Comparison of ENCODE assay signal across 1 cellular context in the genomic region with DNA sequence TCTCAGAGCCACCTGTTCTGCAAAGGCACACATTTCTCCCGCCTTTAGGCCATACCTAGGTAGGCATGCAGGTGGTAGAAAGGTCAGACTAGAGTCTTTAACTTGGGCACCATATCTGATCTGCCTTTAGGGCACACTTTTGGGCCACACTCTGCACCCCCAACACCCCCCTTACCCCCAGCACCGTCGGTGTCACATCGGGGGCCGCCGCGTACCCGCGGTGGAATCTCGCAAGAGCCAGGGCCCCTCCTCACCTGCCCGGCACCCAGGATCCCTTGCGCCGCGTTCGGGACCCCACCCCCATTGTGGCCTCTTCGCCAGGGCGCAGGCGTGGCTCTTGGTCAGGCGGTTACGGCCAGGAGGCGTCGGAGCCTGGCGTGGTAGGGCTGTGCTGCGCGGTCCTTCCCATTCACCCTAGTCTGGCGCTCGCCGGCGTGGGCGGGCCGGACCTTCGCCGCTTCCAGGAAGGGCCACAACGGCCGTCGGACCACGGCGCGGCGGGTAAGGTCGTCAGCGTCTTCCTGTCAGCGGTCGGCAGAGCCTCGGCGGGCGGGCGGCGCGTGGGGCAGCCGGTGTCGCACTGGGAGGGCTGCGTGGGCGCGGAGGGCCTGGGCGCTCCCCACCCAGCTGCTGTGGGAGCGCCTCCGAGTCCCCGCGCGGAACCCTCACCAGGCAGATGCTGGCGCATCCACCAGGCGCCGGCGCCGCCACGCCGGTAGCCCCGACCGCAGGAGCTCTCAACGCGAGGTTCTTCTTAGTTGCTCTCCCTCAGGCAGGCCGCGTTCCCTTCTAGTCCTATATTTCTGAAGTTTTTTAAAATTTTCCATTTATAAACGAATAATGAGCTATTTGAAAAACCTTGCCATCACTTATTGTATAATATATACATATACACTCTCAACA.
TF ChIP-seq lines count a peak whose summit lies in the region.

DNAH14 (plus strand) TSS at position 341 of the 903 bp plus-strand sequence. CDS start 23,028 bp downstream, outside the sequence.

TF ChIP-seq in K562, 482 proteins besides CTCF, POLR2A, EP300 and RAD21 (continued from another document and continues in another):
- TF ChIP-seq ARID1B (IDR thresholded peaks at IDR 0.05) = 0 out of 2 replicates have a peak, but pooled peaks have one; percentile 20
- 0 out of 2 replicates have a peak, but pooled peaks have one; percentile 71 for TF ChIP-seq ZKSCAN8 (CRISPR knock-in tag; IDR thresholded peaks at IDR 0.05)
- 0 out of 2 replicates have a peak, but pooled peaks have one; percentile 29 for TF ChIP-seq NFE2 (IDR thresholded peaks at IDR 0.05; ENCODE audit: low read depth)
- TF ChIP-seq, protein P1, sequence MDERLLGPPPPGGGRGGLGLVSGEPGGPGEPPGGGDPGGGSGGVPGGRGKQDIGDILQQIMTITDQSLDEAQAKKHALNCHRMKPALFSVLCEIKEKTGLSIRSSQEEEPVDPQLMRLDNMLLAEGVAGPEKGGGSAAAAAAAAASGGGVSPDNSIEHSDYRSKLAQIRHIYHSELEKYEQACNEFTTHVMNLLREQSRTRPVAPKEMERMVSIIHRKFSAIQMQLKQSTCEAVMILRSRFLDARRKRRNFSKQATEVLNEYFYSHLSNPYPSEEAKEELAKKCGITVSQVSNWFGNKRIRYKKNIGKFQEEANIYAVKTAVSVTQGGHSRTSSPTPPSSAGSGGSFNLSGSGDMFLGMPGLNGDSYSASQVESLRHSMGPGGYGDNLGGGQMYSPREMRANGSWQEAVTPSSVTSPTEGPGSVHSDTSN (CRISPR knock-in tag; IDR thresholded peaks at IDR 0.05; ENCODE audit: low read depth) = no peak
- TF ChIP-seq, protein P1 (tag; conservative IDR thresholded peaks at IDR 0.05; ENCODE audit: low read depth) = no peak
- TF ChIP-seq ILF3 (IDR thresholded peaks at IDR 0.05; ENCODE audit: borderline replicate concordance) = no peak
- TF ChIP-seq, protein P2, sequence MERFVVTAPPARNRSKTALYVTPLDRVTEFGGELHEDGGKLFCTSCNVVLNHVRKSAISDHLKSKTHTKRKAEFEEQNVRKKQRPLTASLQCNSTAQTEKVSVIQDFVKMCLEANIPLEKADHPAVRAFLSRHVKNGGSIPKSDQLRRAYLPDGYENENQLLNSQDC (CRISPR knock-in tag; IDR thresholded peaks at IDR 0.05) = no peak
- TF ChIP-seq, protein P3, sequence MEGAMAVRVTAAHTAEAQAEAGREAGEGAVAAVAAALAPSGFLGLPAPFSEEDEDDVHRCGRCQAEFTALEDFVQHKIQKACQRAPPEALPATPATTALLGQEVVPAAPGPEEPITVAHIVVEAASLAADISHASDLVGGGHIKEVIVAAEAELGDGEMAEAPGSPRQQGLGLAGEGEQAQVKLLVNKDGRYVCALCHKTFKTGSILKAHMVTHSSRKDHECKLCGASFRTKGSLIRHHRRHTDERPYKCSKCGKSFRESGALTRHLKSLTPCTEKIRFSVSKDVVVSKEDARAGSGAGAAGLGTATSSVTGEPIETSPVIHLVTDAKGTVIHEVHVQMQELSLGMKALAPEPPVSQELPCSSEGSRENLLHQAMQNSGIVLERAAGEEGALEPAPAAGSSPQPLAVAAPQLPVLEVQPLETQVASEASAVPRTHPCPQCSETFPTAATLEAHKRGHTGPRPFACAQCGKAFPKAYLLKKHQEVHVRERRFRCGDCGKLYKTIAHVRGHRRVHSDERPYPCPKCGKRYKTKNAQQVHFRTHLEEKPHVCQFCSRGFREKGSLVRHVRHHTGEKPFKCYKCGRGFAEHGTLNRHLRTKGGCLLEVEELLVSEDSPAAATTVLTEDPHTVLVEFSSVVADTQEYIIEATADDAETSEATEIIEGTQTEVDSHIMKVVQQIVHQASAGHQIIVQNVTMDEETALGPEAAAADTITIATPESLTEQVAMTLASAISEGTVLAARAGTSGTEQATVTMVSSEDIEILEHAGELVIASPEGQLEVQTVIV (CRISPR knock-in tag; IDR thresholded peaks at IDR 0.05; ENCODE audit: borderline replicate concordance) = no peak
- TF ChIP-seq CREB3L1 (IDR thresholded peaks at IDR 0.05; ENCODE audit: borderline replicate concordance, low read depth) = peak; percentile 92
- TF ChIP-seq, protein P4, sequence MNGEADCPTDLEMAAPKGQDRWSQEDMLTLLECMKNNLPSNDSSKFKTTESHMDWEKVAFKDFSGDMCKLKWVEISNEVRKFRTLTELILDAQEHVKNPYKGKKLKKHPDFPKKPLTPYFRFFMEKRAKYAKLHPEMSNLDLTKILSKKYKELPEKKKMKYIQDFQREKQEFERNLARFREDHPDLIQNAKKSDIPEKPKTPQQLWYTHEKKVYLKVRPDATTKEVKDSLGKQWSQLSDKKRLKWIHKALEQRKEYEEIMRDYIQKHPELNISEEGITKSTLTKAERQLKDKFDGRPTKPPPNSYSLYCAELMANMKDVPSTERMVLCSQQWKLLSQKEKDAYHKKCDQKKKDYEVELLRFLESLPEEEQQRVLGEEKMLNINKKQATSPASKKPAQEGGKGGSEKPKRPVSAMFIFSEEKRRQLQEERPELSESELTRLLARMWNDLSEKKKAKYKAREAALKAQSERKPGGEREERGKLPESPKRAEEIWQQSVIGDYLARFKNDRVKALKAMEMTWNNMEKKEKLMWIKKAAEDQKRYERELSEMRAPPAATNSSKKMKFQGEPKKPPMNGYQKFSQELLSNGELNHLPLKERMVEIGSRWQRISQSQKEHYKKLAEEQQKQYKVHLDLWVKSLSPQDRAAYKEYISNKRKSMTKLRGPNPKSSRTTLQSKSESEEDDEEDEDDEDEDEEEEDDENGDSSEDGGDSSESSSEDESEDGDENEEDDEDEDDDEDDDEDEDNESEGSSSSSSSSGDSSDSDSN (IDR thresholded peaks at IDR 0.05; ENCODE audit: borderline replicate concordance in 1 of 2, low read depth in 2 of 2, low read length in 2 of 2) = peak; percentile 82 to 97; a peak in 2 of 4 replicates
- TF ChIP-seq COPS2 (conservative IDR thresholded peaks at IDR 0.05) = no peak
- TF ChIP-seq TAF1 (IDR thresholded peaks at IDR 0.05; ENCODE audit: control insufficient read depth, extremely low read depth, insufficient read depth, low read length, severe bottlenecking) = peak; percentile 92
- TF ChIP-seq, protein P5, sequence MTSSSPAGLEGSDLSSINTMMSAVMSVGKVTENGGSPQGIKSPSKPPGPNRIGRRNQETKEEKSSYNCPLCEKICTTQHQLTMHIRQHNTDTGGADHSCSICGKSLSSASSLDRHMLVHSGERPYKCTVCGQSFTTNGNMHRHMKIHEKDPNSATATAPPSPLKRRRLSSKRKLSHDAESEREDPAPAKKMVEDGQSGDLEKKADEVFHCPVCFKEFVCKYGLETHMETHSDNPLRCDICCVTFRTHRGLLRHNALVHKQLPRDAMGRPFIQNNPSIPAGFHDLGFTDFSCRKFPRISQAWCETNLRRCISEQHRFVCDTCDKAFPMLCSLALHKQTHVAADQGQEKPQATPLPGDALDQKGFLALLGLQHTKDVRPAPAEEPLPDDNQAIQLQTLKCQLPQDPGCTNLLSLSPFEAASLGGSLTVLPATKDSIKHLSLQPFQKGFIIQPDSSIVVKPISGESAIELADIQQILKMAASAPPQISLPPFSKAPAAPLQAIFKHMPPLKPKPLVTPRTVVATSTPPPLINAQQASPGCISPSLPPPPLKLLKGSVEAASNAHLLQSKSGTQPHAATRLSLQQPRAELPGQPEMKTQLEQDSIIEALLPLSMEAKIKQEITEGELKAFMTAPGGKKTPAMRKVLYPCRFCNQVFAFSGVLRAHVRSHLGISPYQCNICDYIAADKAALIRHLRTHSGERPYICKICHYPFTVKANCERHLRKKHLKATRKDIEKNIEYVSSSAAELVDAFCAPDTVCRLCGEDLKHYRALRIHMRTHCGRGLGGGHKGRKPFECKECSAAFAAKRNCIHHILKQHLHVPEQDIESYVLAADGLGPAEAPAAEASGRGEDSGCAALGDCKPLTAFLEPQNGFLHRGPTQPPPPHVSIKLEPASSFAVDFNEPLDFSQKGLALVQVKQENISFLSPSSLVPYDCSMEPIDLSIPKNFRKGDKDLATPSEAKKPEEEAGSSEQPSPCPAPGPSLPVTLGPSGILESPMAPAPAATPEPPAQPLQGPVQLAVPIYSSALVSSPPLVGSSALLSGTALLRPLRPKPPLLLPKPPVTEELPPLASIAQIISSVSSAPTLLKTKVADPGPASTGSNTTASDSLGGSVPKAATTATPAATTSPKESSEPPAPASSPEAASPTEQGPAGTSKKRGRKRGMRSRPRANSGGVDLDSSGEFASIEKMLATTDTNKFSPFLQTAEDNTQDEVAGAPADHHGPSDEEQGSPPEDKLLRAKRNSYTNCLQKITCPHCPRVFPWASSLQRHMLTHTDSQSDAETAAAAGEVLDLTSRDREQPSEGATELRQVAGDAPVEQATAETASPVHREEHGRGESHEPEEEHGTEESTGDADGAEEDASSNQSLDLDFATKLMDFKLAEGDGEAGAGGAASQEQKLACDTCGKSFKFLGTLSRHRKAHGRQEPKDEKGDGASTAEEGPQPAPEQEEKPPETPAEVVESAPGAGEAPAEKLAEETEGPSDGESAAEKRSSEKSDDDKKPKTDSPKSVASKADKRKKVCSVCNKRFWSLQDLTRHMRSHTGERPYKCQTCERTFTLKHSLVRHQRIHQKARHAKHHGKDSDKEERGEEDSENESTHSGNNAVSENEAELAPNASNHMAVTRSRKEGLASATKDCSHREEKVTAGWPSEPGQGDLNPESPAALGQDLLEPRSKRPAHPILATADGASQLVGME (CRISPR knock-in tag; IDR thresholded peaks at IDR 0.05) = no peak
- 0 out of 2 replicates have a peak, but pooled peaks have one; percentile 52 for TF ChIP-seq GTF2F1 (IDR thresholded peaks at IDR 0.05; ENCODE audit: low read depth, low read length)
- TF ChIP-seq SMARCC2 (IDR thresholded peaks at IDR 0.05; ENCODE audit: low read depth) = no peak
- TF ChIP-seq ZNF785 (CRISPR knock-in tag; IDR thresholded peaks at IDR 0.05) = no peak
- no peak for TF ChIP-seq FOXA1 (IDR thresholded peaks at IDR 0.05; ENCODE audit: borderline replicate concordance)
- no peak for TF ChIP-seq ZFPM2 (CRISPR knock-in tag; IDR thresholded peaks at IDR 0.05)
- TF ChIP-seq BACH1 (tag; IDR thresholded peaks at IDR 0.05) = no peak
- TF ChIP-seq SOX6 (IDR thresholded peaks at IDR 0.05) = peak; percentile 86
- peak; percentile 24; the same call in 1 of the 2 replicates for TF ChIP-seq NCOA1 (IDR thresholded peaks at IDR 0.05; ENCODE audit: low read depth)
- peak; percentile 98 for TF ChIP-seq EGR1 (conservative IDR thresholded peaks at IDR 0.05)
- peak; percentile 96 to 97 for TF ChIP-seq E2F6 (IDR thresholded peaks at IDR 0.05; ENCODE audit: borderline replicate concordance in 1 of 2, extremely low read depth in 1 of 2, insufficient read depth in 1 of 2, insufficient read length in 1 of 2, low read depth in 1 of 2, low read length in 1 of 2, poor library complexity in 1 of 2, severe bottlenecking in 1 of 2)
- TF ChIP-seq ZKSCAN3 (CRISPR knock-in tag; IDR thresholded peaks at IDR 0.05) = no peak
- TF ChIP-seq NEUROD1 (IDR thresholded peaks at IDR 0.05; ENCODE audit: borderline replicate concordance, low read depth, low read length, partially characterized antibody) = no peak
- no peak for TF ChIP-seq ELF4 (CRISPR knock-in tag; IDR thresholded peaks at IDR 0.05)
- TF ChIP-seq PHF20 (IDR thresholded peaks at IDR 0.05; ENCODE audit: partially characterized antibody) = peak; percentile 52
- TF ChIP-seq ZNF395 (CRISPR knock-in tag; IDR thresholded peaks at IDR 0.05) = peak; percentile 83; the same call in 1 of the 2 replicates
- peak; percentile 95 for TF ChIP-seq U2AF1 (optimal IDR thresholded peaks at IDR 0.05; ENCODE audit: low read depth, low read length)
- peak; percentile 9 to 60; a peak in 1 of 4 replicates for TF ChIP-seq TRIM24 (IDR thresholded peaks at IDR 0.05)
- TF ChIP-seq ZBTB1 (CRISPR knock-in tag; IDR thresholded peaks at IDR 0.05; ENCODE audit: borderline replicate concordance, low read depth) = peak; percentile 78; the same call in 1 of the 2 replicates
- TF ChIP-seq CBX8 (IDR thresholded peaks at IDR 0.05; ENCODE audit: borderline replicate concordance, extremely low read depth, low read depth, low read length, poor library complexity, severe bottlenecking) = no peak
- TF ChIP-seq SMAD2 (IDR thresholded peaks at IDR 0.05; ENCODE audit: low read depth, low read length) = no peak
- peak; percentile 61; the same call in 1 of the 2 replicates for TF ChIP-seq SP1 (CRISPR knock-in tag; IDR thresholded peaks at IDR 0.05)
- peak; percentile 74 for TF ChIP-seq MEIS2 (IDR thresholded peaks at IDR 0.05; ENCODE audit: partially characterized antibody)
- peak; percentile 40 for TF ChIP-seq PCBP1 (IDR thresholded peaks at IDR 0.05; ENCODE audit: low read depth, low read length, poor library complexity, severe bottlenecking)
- no peak; the same call in 1 of the 2 replicates for TF ChIP-seq GATAD2B (IDR thresholded peaks at IDR 0.05; ENCODE audit: borderline replicate concordance)
